In genomic region chr10:32298066-32298812, GRCh38 we compare ENCODE assay signal across 12 cellular contexts. TPM values are rescaled to one million over a fixed set of nuclear protein-coding genes. Genes with fewer than 3 reads are reported as not detected.
A peak's percentile ranks its signal among the peaks of the same experiment; 100 is the strongest.
DNase-seq lines count a peak whose midpoint lies in the region; ATAC-seq, FAIRE-seq and TF ChIP-seq lines count a peak whose summit lies in the region.
"Had no signal": no experiment of that assay in that cellular context is flagged by ENCODE, and none has a peak within 500 bp of the region (broad histone marks: within the 10 kb centered on the region; RNA-seq: fewer than 3 reads in every experiment).

No MANE protein-coding gene starts in this region.

- TF ChIP-seq POLR2A in A549 (IDR thresholded peaks at IDR 0.05; ENCODE audit: low read length), result no peak

- WGBS in A549 (ENCODE audit: missing lambda C conversion rate), result 44% methylated on average over 10 of the region's 11 CpGs

- DNase-seq in A549 (ENCODE audit: low read depth in 1 of 2, low spot score in 1 of 2) (peak; percentile 68 to 78), GM04504 (ENCODE audit: low read depth) (peak; percentile 35), glomerular endothelial cell (ENCODE audit: extremely low read depth, low read depth, low spot score) (peak; percentile 68), left lobe of liver (ENCODE audit: low spot score) (no peak), NCI-H345 (lab: John Stamatoyannopoulos, UW) (no peak), COR-L47 (lab: John Stamatoyannopoulos, UW) (no peak)
- no peak for DNase-seq in activated T-helper 1 cell treated with anti-CD3 and anti-CD28 coated beads, Interleukin-12 subunit alpha, Interleukin-12 subunit beta, Interleukin-2, Interleukin-4 antibody, amounts not matched to agents 30 ng/mL and 10 ng/mL and 1 ng/mL, durations not matched to agents 14 hours and 24 hours and 36 hours (ENCODE audit: low spot score)
- DNase-seq: activated CD8-positive, alpha-beta memory T cell treated with anti-CD3 and anti-CD28 coated beads, Interleukin-2, amount 50 U/mL, for 48 hours; lower lobe of right lung; NCI-H2107 had no signal

- intact Hi-C loops in activated T-helper 1 cell treated with anti-CD3 and anti-CD28 coated beads, Interleukin-12 subunit alpha, Interleukin-12 subunit beta, Interleukin-2, Interleukin-4 antibody, amounts not matched to agents 30 ng/mL and 10 ng/mL and 1 ng/mL, durations not matched to agents 14 hours and 24 hours and 36 hours (cut with micrococcal nuclease), result loop anchor here (2.0 to 5.0 kb wide), 2 partner anchors 19 to 41 kb away; no protein-coding TSS in a partner anchor

- CTCF ChIA-PET in A549 (lab: Yijun Ruan, JAX), result interaction anchor here (0.6 to 1.7 kb wide), 4 partner anchors 22 to 316 kb away, joined by 3 to 13 read pairs (median 4); no protein-coding TSS in a partner anchor

- no peaks in the 10 kb centered on the region for H3K9me3 Mint-ChIP-seq in activated T-helper 1 cell treated with anti-CD3 and anti-CD28 coated beads, Interleukin-12 subunit alpha, Interleukin-12 subunit beta, Interleukin-2, Interleukin-4 antibody, amounts not matched to agents 30 ng/mL and 10 ng/mL and 1 ng/mL, durations not matched to agents 14 hours and 24 hours and 36 hours

- ATAC-seq in A549 (peak; percentile 88 to 89), left lobe of liver (no peak), GM19395 (IDR thresholded peaks at IDR 0.05; ENCODE audit: unreplicated experiment) (no peak)

- H3K9me3 ChIP-seq in A549, result no peaks in the 10 kb centered on the region
- H3K9me3 ChIP-seq: lower lobe of right lung had no signal

- peaks cover 11% of the 10 kb centered on the region for H3K36me3 Mint-ChIP-seq in activated T-helper 1 cell treated with anti-CD3 and anti-CD28 coated beads, Interleukin-12 subunit alpha, Interleukin-12 subunit beta, Interleukin-2, Interleukin-4 antibody, amounts not matched to agents 30 ng/mL and 10 ng/mL and 1 ng/mL, durations not matched to agents 14 hours and 24 hours and 36 hours (ENCODE audit: low read depth)

- no peak for TF ChIP-seq CTCF in A549 (IDR thresholded peaks at IDR 0.05)

- peak overlapping the region; percentile 57 for H3K4me2 ChIP-seq in A549

- TF ChIP-seq EP300 in A549 (IDR thresholded peaks at IDR 0.05), result no peak

- H3K4me1 Mint-ChIP-seq in activated T-helper 1 cell treated with anti-CD3 and anti-CD28 coated beads, Interleukin-12 subunit alpha, Interleukin-12 subunit beta, Interleukin-2, Interleukin-4 antibody, amounts not matched to agents 30 ng/mL and 10 ng/mL and 1 ng/mL, durations not matched to agents 14 hours and 24 hours and 36 hours (ENCODE audit: low read depth), result peaks cover 31% of the 10 kb centered on the region

- H3K4me3 Mint-ChIP-seq in activated T-helper 1 cell treated with anti-CD3 and anti-CD28 coated beads, Interleukin-12 subunit alpha, Interleukin-12 subunit beta, Interleukin-2, Interleukin-4 antibody, amounts not matched to agents 30 ng/mL and 10 ng/mL and 1 ng/mL, durations not matched to agents 14 hours and 24 hours and 36 hours, result peak overlapping the region; percentile 15

- FAIRE-seq in A549 (lab: Jason Lieb, UNC), result peak; percentile 95
- FAIRE-seq: D721Med had no signal

- TF ChIP-seq RAD21 in A549 (conservative IDR thresholded peaks at IDR 0.05 in 1 of 2, IDR thresholded peaks at IDR 0.05 in 1 of 2), result no peak

- no peak overlapping the region for H3K4me3 ChIP-seq in A549
- H3K4me3 ChIP-seq: lower lobe of right lung had no signal

- POLR2A ChIA-PET in A549 (lab: Yijun Ruan, JAX), result no interaction called here

- H3K27ac ChIP-seq in A549, result peak overlapping the region; percentile 14 to 72; a peak in 5 of 6 replicates
- H3K27ac ChIP-seq: lower lobe of right lung had no signal

- H3K27me3 Mint-ChIP-seq in activated T-helper 1 cell treated with anti-CD3 and anti-CD28 coated beads, Interleukin-12 subunit alpha, Interleukin-12 subunit beta, Interleukin-2, Interleukin-4 antibody, amounts not matched to agents 30 ng/mL and 10 ng/mL and 1 ng/mL, durations not matched to agents 14 hours and 24 hours and 36 hours (ENCODE audit: insufficient read depth), result no peaks in the 10 kb centered on the region

- H3K27ac Mint-ChIP-seq in activated T-helper 1 cell treated with anti-CD3 and anti-CD28 coated beads, Interleukin-12 subunit alpha, Interleukin-12 subunit beta, Interleukin-2, Interleukin-4 antibody, amounts not matched to agents 30 ng/mL and 10 ng/mL and 1 ng/mL, durations not matched to agents 14 hours and 24 hours and 36 hours, result peak overlapping the region; percentile 67

- H3K4me1 ChIP-seq in A549, result peaks cover 37% of the 10 kb centered on the region

TF ChIP-seq in A549, 52 proteins besides CTCF, POLR2A, EP300 and RAD21:
- TF ChIP-seq USF2 (IDR thresholded peaks at IDR 0.05) (no peak), HOXB5 (CRISPR knock-in tag; IDR thresholded peaks at IDR 0.05) (no peak), TFCP2L1 (CRISPR knock-in tag; IDR thresholded peaks at IDR 0.05) (no peak), RNF2 (IDR thresholded peaks at IDR 0.05; ENCODE audit: borderline replicate concordance, low read depth) (no peak), NR3C1 (IDR thresholded peaks at IDR 0.05) (no peak), RFX5 (IDR thresholded peaks at IDR 0.05) (no peak), GATA3 (IDR thresholded peaks at IDR 0.05; ENCODE audit: borderline replicate concordance) (peak; percentile 95), JUNB (IDR thresholded peaks at IDR 0.05) (peak; percentile 65), MAZ (IDR thresholded peaks at IDR 0.05; ENCODE audit: borderline replicate concordance, low read depth, low read length) (no peak), HOXA7 (CRISPR knock-in tag; IDR thresholded peaks at IDR 0.05) (no peak), POLR2AphosphoS2 (conservative IDR thresholded peaks at IDR 0.05; ENCODE audit: low read length) (no peak), CHD4 (IDR thresholded peaks at IDR 0.05; ENCODE audit: borderline replicate concordance) (no peak), CEBPB (IDR thresholded peaks at IDR 0.05) (peak in 1 of 2 experiments; percentile 60; a peak in 2 of 4 replicates), MAFK (IDR thresholded peaks at IDR 0.05; ENCODE audit: partially characterized antibody) (peak; percentile 76), EHMT2 (IDR thresholded peaks at IDR 0.05; ENCODE audit: low read depth) (no peak), FOSL2 (IDR thresholded peaks at IDR 0.05) (no peak), FOSL2 (CRISPR knock-in tag; IDR thresholded peaks at IDR 0.05) (peak; percentile 83), CHD2 (IDR thresholded peaks at IDR 0.05; ENCODE audit: low read length, partially characterized antibody) (no peak), NPAS2 (CRISPR knock-in tag; IDR thresholded peaks at IDR 0.05; ENCODE audit: borderline replicate concordance) (no peak), ZC3H11A (IDR thresholded peaks at IDR 0.05) (no peak)
- TF ChIP-seq, protein P1, sequence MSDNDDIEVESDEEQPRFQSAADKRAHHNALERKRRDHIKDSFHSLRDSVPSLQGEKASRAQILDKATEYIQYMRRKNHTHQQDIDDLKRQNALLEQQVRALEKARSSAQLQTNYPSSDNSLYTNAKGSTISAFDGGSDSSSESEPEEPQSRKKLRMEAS (IDR thresholded peaks at IDR 0.05), result 0 out of 2 replicates have a peak, but pooled peaks have one; percentile 34
- TF ChIP-seq, protein P2, sequence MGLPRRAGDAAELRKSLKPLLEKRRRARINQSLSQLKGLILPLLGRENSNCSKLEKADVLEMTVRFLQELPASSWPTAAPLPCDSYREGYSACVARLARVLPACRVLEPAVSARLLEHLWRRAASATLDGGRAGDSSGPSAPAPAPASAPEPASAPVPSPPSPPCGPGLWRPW (IDR thresholded peaks at IDR 0.05), result no peak
- TF ChIP-seq, protein P3, sequence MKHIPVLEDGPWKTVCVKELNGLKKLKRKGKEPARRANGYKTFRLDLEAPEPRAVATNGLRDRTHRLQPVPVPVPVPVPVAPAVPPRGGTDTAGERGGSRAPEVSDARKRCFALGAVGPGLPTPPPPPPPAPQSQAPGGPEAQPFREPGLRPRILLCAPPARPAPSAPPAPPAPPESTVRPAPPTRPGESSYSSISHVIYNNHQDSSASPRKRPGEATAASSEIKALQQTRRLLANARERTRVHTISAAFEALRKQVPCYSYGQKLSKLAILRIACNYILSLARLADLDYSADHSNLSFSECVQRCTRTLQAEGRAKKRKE (CRISPR knock-in tag; IDR thresholded peaks at IDR 0.05; ENCODE audit: low read depth), result no peak

RNA-seq across cellular contexts. Expression of gene EPC1, which starts 48.7 kb away (rescaled TPM):
- polyA plus RNA-seq in A549 (2011; rRNA removed) (47.2 and 53.9 TPM in 2 replicates), A549 (2017; fragmentation: RNase III; extraction: RNeasy Plus Mini Kit Qiagen cat#74134 plus additional on column Dnase treatment) (13.5 to 14.7 TPM (median 14.6 TPM) in 3 replicates)
- 35.4 and 37.6 TPM in 2 replicates for polyA plus RNA-seq in A549 (2012; cell fraction: cytosol; rRNA removed)
- polyA plus RNA-seq in A549 (2012; cell fraction: nucleus; rRNA removed), result 44.9 and 55.2 TPM in 2 replicates
- polyA minus RNA-seq in A549 (2011; rRNA and poly(A)+ RNA removed), result 65.8 and 67.0 TPM in 2 replicates
- total RNA-seq in activated T-helper 1 cell treated with anti-CD3 and anti-CD28 coated beads, Interleukin-12 subunit alpha, Interleukin-12 subunit beta, Interleukin-2, Interleukin-4 antibody, amounts not matched to agents 30 ng/mL and 10 ng/mL and 1 ng/mL, durations not matched to agents 14 hours and 24 hours and 36 hours, result 36.5 and 37.8 TPM in 2 replicates
- total RNA-seq in glomerular endothelial cell (9.4 and 24.9 TPM in 2 replicates), left lobe of liver (9.6 TPM)

Comparison
In these comparisons a context has a peak if more than half of its experiments do, and no peak if none do; other contexts are left out.
1. ATAC-seq: peak in A549 (2 of 2); none in left lobe of liver (single experiment) and GM19395 (single experiment).
2. DNase-seq: peak in A549 (2 of 2), GM04504 (single experiment) and glomerular endothelial cell (single experiment); none in activated T-helper 1 cell treated with anti-CD3 and anti-CD28 coated beads, Interleukin-12 subunit alpha, Interleukin-12 subunit beta, Interleukin-2, Interleukin-4 antibody, amounts not matched to agents 30 ng/mL and 10 ng/mL and 1 ng/mL, durations not matched to agents 14 hours and 24 hours and 36 hours (single experiment), left lobe of liver (single experiment), NCI-H345 (single experiment) and COR-L47 (single experiment).